Comparison of ENCODE assay signal across 8 cellular contexts in genomic region chr11:87038235-87038960, GRCh38. TPM values are rescaled to one million over a fixed set of nuclear protein-coding genes. Genes with fewer than 3 reads are reported as not detected.
A peak's percentile ranks its signal among the peaks of the same experiment; 100 is the strongest.
DNase-seq lines count a peak whose midpoint lies in the region; ATAC-seq and TF ChIP-seq lines count a peak whose summit lies in the region.

No MANE protein-coding gene starts in this region.

- peak overlapping the region; percentile 80 for H3K9ac ChIP-seq in SK-N-MC (ENCODE audit: insufficient read length)

- no peak for ATAC-seq in HG02610 (IDR thresholded peaks at IDR 0.05; ENCODE audit: unreplicated experiment)
- no peak for ATAC-seq in GM21737 (IDR thresholded peaks at IDR 0.05; ENCODE audit: unreplicated experiment)

- H3K4me1 ChIP-seq in esophagus muscularis mucosa (peaks cover 32 to 36% (median 33%) of the 10 kb centered on the region in 4 donors), neutrophil (ENCODE audit: control insufficient read depth in 1 of 2, insufficient read depth in 1 of 2, low read depth in 1 of 2, low read length in 1 of 2) (peaks cover 4 to 13% of the 10 kb centered on the region in 2 experiments)

- no peak for TF ChIP-seq EP300 in esophagus muscularis mucosa (IDR thresholded peaks at IDR 0.05)

- H3K4me3 ChIP-seq in SK-N-MC (peak overlapping the region; percentile 82), esophagus muscularis mucosa (peak overlapping the region; percentile 62 to 79 (median 68)), neutrophil (ENCODE audit: low read depth in 1 of 2, low read length in 1 of 2) (peak overlapping the region; percentile 60 to 74)

- H3K36me3 ChIP-seq in SK-N-MC (ENCODE audit: insufficient read depth, low read length) (peaks cover 26% of the 10 kb centered on the region), esophagus muscularis mucosa (peaks cover 4 to 6% (median 5%) of the 10 kb centered on the region in 4 donors), neutrophil (no peaks in the 10 kb centered on the region)

- H3K27me3 ChIP-seq in esophagus muscularis mucosa, result no peaks in the 10 kb centered on the region
- H3K27me3 ChIP-seq in neutrophil, result peaks cover 23% of the 10 kb centered on the region

- no peak for TF ChIP-seq POLR2A in esophagus muscularis mucosa (IDR thresholded peaks at IDR 0.05; ENCODE audit: low read depth)

- intact Hi-C loops in esophagus muscularis mucosa (cut with DNase I), result loop anchor here (5.0 kb wide), 4 partner anchors 41 to 224 kb away; partner anchors contain the start of gene FZD4
- intact Hi-C loops in posterior vena cava (cut with DNase I), result no loop called here

- H3K9me3 ChIP-seq in SK-N-MC (ENCODE audit: low read depth, low read length) (no peaks in the 10 kb centered on the region), esophagus muscularis mucosa (no peaks in the 10 kb centered on the region), neutrophil (no peaks in the 10 kb centered on the region)

- peak overlapping the region; percentile 71; the same call in 1 of the 2 replicates for H3K27ac ChIP-seq in SK-N-MC
- peak overlapping the region; percentile 76 to 90 (median 86) for H3K27ac ChIP-seq in esophagus muscularis mucosa (replicated peaks in 1 of 4)
- no peak overlapping the region for H3K27ac ChIP-seq in neutrophil

- DNase-seq in DMS 273 (lab: John Stamatoyannopoulos, UW; ENCODE audit: unreplicated experiment) (peak; percentile 45), DMS 273 treated with DMSO at 0.1 percent for 48 hours (lab: John Stamatoyannopoulos, UW) (no peak), SK-N-MC (ENCODE audit: low read depth, low spot score) (no peak), esophagus muscularis mucosa (ENCODE audit: extremely low spot score) (no peak), posterior vena cava (ENCODE audit: low spot score) (no peak)

- 11% methylated on average over 8 of the region's 9 CpGs for WGBS in esophagus muscularis mucosa

- TF ChIP-seq CTCF in esophagus muscularis mucosa (IDR thresholded peaks at IDR 0.05) (no peak), neutrophil (IDR thresholded peaks at IDR 0.05) (no peak)

RNA-seq across cellular contexts. Expression of gene TMEM135, which starts 0.7 kb away (rescaled TPM):
- 10 to 100 TPM; 11.6 to 19.5 (median 14.9) TPM for total RNA-seq in esophagus muscularis mucosa
- 10 to 100 TPM; 16.2 to 25.2 TPM for total RNA-seq in posterior vena cava
